ENCODE assay signal across 2 cellular contexts in genomic region chr10:98038333-98038732, GRCh38.
TF ChIP-seq lines count a peak whose summit lies in the region.

No MANE protein-coding gene starts in this region.

TF ChIP-seq in H1, 55 proteins besides CTCF, POLR2A, EP300 and RAD21:
- TF ChIP-seq POLR2AphosphoS5 (IDR thresholded peaks at IDR 0.05; ENCODE audit: low read depth, low read length) (peak; percentile 38; the same call in 1 of the 2 replicates), SAP30 (IDR thresholded peaks at IDR 0.05; ENCODE audit: insufficient read depth, insufficient replicate concordance, low read length) (no peak), MAX (IDR thresholded peaks at IDR 0.05) (peak; percentile 86), TBP (IDR thresholded peaks at IDR 0.05; ENCODE audit: low read depth, low read length) (no peak), TCF12 (IDR thresholded peaks at IDR 0.05; ENCODE audit: low read depth, low read length) (0 out of 2 replicates have a peak, but pooled peaks have one; percentile 41), SIN3A (conservative IDR thresholded peaks at IDR 0.05 in 1 of 2, IDR thresholded peaks at IDR 0.05 in 1 of 2; ENCODE audit: low read depth in 1 of 2, low read length in 2 of 2) (0 out of 4 replicates have a peak, but pooled peaks of 1 of the 2 experiments have one; percentile 29), E2F6 (IDR thresholded peaks at IDR 0.05) (peak; percentile 78)

TF ChIP-seq in SK-N-SH, 30 proteins besides CTCF, POLR2A, EP300 and RAD21:
- no peak for TF ChIP-seq ELF1 (IDR thresholded peaks at IDR 0.05)
- no peak for TF ChIP-seq NRF1 (IDR thresholded peaks at IDR 0.05; ENCODE audit: low read depth, low read length)
- no peak for TF ChIP-seq EZH2phosphoT487 (IDR thresholded peaks at IDR 0.05; ENCODE audit: borderline replicate concordance, low read depth)
- TF ChIP-seq POLR2AphosphoS5 (IDR thresholded peaks at IDR 0.05; ENCODE audit: low read depth, low read length) = no peak
- no peak for TF ChIP-seq IRF3 (IDR thresholded peaks at IDR 0.05; ENCODE audit: low read depth, low read length)
- no peak for TF ChIP-seq TCF12 (IDR thresholded peaks at IDR 0.05)
